12 cellular contexts compared by ENCODE assay signal in the genomic region with DNA sequence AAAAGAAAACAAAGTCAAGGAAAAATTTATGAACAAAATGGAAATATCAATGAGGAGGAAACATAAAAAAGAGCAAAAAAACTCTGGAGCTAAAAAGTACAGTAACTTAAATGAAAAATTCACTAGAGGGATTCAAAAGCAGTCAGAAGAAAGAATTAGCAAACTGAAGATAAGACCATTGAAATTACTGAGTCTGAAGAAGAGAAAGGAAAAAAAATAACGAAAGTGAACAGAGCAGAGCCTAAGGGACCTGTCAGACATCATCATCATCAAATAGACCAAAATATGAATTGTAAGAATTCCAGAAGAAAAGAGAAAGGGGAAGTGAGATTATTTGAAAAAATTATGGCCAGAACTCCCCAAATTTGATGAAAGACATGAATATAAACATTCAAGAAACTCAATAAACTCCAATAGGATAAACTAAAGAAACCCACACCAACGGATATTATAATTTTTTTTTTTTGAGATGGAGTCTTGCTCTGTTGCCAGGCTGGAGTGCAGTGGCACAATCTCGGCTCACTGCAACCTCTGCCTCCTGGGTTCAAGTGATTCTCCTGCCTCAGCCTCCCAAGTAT. TPM values are rescaled to one million over a fixed set of nuclear protein-coding genes. Genes with fewer than 3 reads are reported as not detected.
"Had no signal": no experiment of that assay in that cellular context is flagged by ENCODE, and none has a peak within 500 bp of the region (broad histone marks: within the 10 kb centered on the region; RNA-seq: fewer than 3 reads in every experiment).

No MANE protein-coding gene starts in this region.

- ATAC-seq: GM23338, HCT116 had no signal

- H3K4me1 Mint-ChIP-seq: GM23338, H9 had no signal

- H3K4me3 ChIP-seq: GM23248, GM23338, HAP-1 had no signal

- H3K9ac ChIP-seq: GM23248 had no signal

- H3K4me1 ChIP-seq: HAP-1 had no signal

- H3K4me2 ChIP-seq: GM23338 had no signal

- H3K36me3 ChIP-seq: HAP-1 had no signal

- H2AFZ ChIP-seq: GM23248, GM23338 had no signal

- DNase-seq: GM23248, GOT3, H7, H9, HCEC 1CT, HFFc6 had no signal

- FAIRE-seq: H1, H54 had no signal

- H3K27ac ChIP-seq: GM23248 had no signal

- H3K4me3 Mint-ChIP-seq: GM23338, H9, HFFc6 had no signal

RNA-seq across cellular contexts. Expression of a gene that starts 16.2 kb away (rescaled TPM):
- total RNA-seq: GM23248, GM23338, H4, H7, HFFc6 had no signal
- polyA plus RNA-seq: GM23248 had no signal
